In the genomic region with DNA sequence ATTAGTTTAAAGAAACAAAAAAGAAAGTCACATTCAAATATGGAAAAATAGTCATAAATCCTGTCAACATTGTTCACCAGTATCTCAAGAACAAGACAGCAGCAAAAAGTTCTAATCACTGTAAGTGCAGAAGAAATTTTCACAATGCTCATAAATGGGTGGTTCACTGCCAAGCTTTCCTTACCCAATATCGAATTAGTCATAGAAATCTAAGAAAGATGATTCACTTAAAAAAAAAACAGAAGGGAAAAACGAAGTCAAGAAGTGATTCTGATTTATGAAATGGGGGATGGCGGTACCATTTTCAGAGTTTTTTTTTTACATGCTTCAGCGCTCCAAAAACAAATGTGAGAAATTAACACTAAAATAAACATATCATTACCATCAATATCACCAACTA, we compare ENCODE assay signal across 17 cellular contexts.
DNase-seq lines count a peak whose midpoint lies in the region; ATAC-seq and TF ChIP-seq lines count a peak whose summit lies in the region.
"Had no signal": no experiment of that assay in that cellular context is flagged by ENCODE, and none has a peak within 500 bp of the region (broad histone marks: within the 10 kb centered on the region; RNA-seq: fewer than 3 reads in every experiment).

No MANE protein-coding gene starts in this region.

- H3K79me1 ChIP-seq in IMR-90 (ENCODE audit: low read depth in 1 of 2, low read length in 2 of 2) = peaks cover 5 to 14% of the 10 kb centered on the region in 2 experiments

- no peak for TF ChIP-seq RAD21 in IMR-90 (IDR thresholded peaks at IDR 0.05; ENCODE audit: low read length)

- no peak overlapping the region for H3K4me2 ChIP-seq in IMR-90 (ENCODE audit: low read depth, low read length)

- H3K9me1 ChIP-seq in IMR-90 (ENCODE audit: insufficient read depth, low read length) = no peaks in the 10 kb centered on the region

- H3K36me3 ChIP-seq in IMR-90 (ENCODE audit: control insufficient read depth, insufficient read depth, low read length) (no peaks in the 10 kb centered on the region), kidney epithelial cell (ENCODE audit: control insufficient read depth, insufficient read depth, low read length) (no peaks in the 10 kb centered on the region)

- no peak overlapping the region for H3K14ac ChIP-seq in IMR-90 (replicated peaks; ENCODE audit: low read depth, low read length)

- no peak overlapping the region for H2BK15ac ChIP-seq in IMR-90 (ENCODE audit: low read depth, low read length)

- H3K9ac ChIP-seq in IMR-90 (ENCODE audit: low read depth, low read length) = no peak overlapping the region

- H3K27me3 ChIP-seq in IMR-90 (ENCODE audit: control insufficient read depth, insufficient read depth, low read length) = no peaks in the 10 kb centered on the region
- no peaks in the 10 kb centered on the region for H3K27me3 ChIP-seq in kidney epithelial cell (ENCODE audit: control insufficient read depth, insufficient read depth, low read length)

- ATAC-seq in IMR-90 (ENCODE audit: low read depth) (no peak), GM18873 (IDR thresholded peaks at IDR 0.05; ENCODE audit: low FRiP score, unreplicated experiment) (no peak), GM21786 (IDR thresholded peaks at IDR 0.05; ENCODE audit: unreplicated experiment) (no peak)
- ATAC-seq: activated T-cell treated with anti-CD3 and anti-CD28 coated beads, Interleukin-2, amount 50 U/mL, for 4 hours; T-helper 17 cell had no signal

- H4K8ac ChIP-seq in IMR-90 (ENCODE audit: low read depth in 2 of 2, low read length in 2 of 2) = no peak overlapping the region

- no peak overlapping the region for H2AK9ac ChIP-seq in IMR-90 (replicated peaks; ENCODE audit: low read depth, low read length, poor library complexity)

- no peak overlapping the region for H3K18ac ChIP-seq in IMR-90 (ENCODE audit: low read depth, low read length)

- H2BK20ac ChIP-seq in IMR-90 (ENCODE audit: low read depth, low read length) = no peak overlapping the region

- no peak overlapping the region for H3K56ac ChIP-seq in IMR-90 (ENCODE audit: extremely low read depth, insufficient read depth, low read length)

- WGBS in IMR-90 (ENCODE audit: extremely low coverage in 2 of 2, insufficient read length in 1 of 2), 2 experiments = no CpG with 5 or more reads among the region's 4 CpGs

- TF ChIP-seq POLR2A in IMR-90 (IDR thresholded peaks at IDR 0.05; ENCODE audit: low read depth, low read length) = no peak

- no peak overlapping the region for H2BK120ac ChIP-seq in IMR-90 (ENCODE audit: low read depth, low read length)

- H2AFZ ChIP-seq in IMR-90 (replicated peaks; ENCODE audit: low read length, poor library complexity) = no peak overlapping the region

- intact Hi-C loops in IMR-90 (cut with micrococcal nuclease) = no loop called here

- H2BK5ac ChIP-seq in IMR-90 (ENCODE audit: low read depth, low read length, poor library complexity, severe bottlenecking) = no peak overlapping the region

- in situ Hi-C loops in IMR-90 (cut with MboI; ENCODE audit: low sequenced_read_pairs) = no loop called here

- H3K27ac ChIP-seq in IMR-90 (ENCODE audit: insufficient read depth, low read length) = no peak overlapping the region

- POLR2A ChIA-PET in IMR-90 (lab: Charles Lee; ENCODE audit: unreplicated experiment) = no interaction called here

- no peak overlapping the region for H2AK5ac ChIP-seq in IMR-90 (ENCODE audit: low read depth, low read length)

- TF ChIP-seq CTCF in AG09319 (IDR thresholded peaks at IDR 0.05; ENCODE audit: low read depth, low read length) (no peak), IMR-90 (conservative IDR thresholded peaks at IDR 0.05; ENCODE audit: low read depth, low read length) (no peak), cardiac fibroblast (IDR thresholded peaks at IDR 0.05; ENCODE audit: low read depth, low read length) (no peak), kidney epithelial cell (IDR thresholded peaks at IDR 0.05; ENCODE audit: insufficient read depth, low read length, poor library complexity, severe bottlenecking) (no peak)

- peaks cover 2% of the 10 kb centered on the region; the same call in 1 of the 2 replicates for H3K9me3 ChIP-seq in IMR-90 (ENCODE audit: control insufficient read depth, insufficient read depth, low read length)

- no peak overlapping the region for H3K23ac ChIP-seq in IMR-90 (ENCODE audit: low read depth, low read length)

- H3K4me3 ChIP-seq in IMR-90 (ENCODE audit: insufficient read depth, low read depth, low read length) = no peak overlapping the region
- H3K4me3 ChIP-seq in cardiac fibroblast (replicated peaks in 1 of 2; ENCODE audit: low read depth in 2 of 2, low read length in 2 of 2) = no peak overlapping the region
- no peak overlapping the region for H3K4me3 ChIP-seq in kidney epithelial cell (ENCODE audit: low read depth, low read length)

- no peak overlapping the region for H4K5ac ChIP-seq in IMR-90 (ENCODE audit: low read depth, low read length)

- CTCF ChIA-PET in IMR-90 (lab: Yijun Ruan, JAX) = no interaction called here

- no peak overlapping the region for H4K91ac ChIP-seq in IMR-90 (ENCODE audit: insufficient read depth, low read depth, low read length)

- no TSS peak for BruUV-seq in IMR-90 (replicated peaks; lab: Mats Ljungman, UMichigan)

- H3K4ac ChIP-seq in IMR-90 (ENCODE audit: low read depth, low read length) = no peak overlapping the region

- H3K4me1 ChIP-seq in IMR-90 (ENCODE audit: control insufficient read depth, insufficient read depth, low read length) = no peaks in the 10 kb centered on the region

- dilution Hi-C loops in IMR-90 (cut with HindIII; ENCODE audit: low sequenced_read_pairs, unreplicated experiment) = no loop called here

- H4K20me1 ChIP-seq in IMR-90 (ENCODE audit: insufficient read depth, low read length) = no peaks in the 10 kb centered on the region

- peak; percentile 45 for DNase-seq in AG09319 (ENCODE audit: extremely low read depth, low read depth)
- DNase-seq in IMR-90 = peak; percentile 77
- DNase-seq in cardiac fibroblast (ENCODE audit: low read depth in 2 of 2) = peak; percentile 84 to 91
- peak; percentile 16 for DNase-seq in kidney epithelial cell (ENCODE audit: low read depth)
- DNase-seq in central memory CD4-positive, alpha-beta T cell = no peak
- no peak for DNase-seq in SW480 (ENCODE audit: low spot score)
- DNase-seq: activated CD4-positive, alpha-beta T cell treated with anti-CD3 and anti-CD28 coated beads for 4 hours; activated T-cell treated with anti-CD3 and anti-CD28 coated beads, Interleukin-2, amount 50 U/mL, for 4 hours; CD4-positive, CD25-positive, alpha-beta regulatory T cell; NCI-H1694 treated with DMSO at 0.1 percent for 48 hours; NCI-H526 treated with DMSO at 0.1 percent for 48 hours; retina; RPMI8226; T-helper 17 cell; trophoblast cell had no signal

TF ChIP-seq in IMR-90, 13 proteins besides CTCF, POLR2A, EP300 and RAD21:
- TF ChIP-seq MAFK (IDR thresholded peaks at IDR 0.05; ENCODE audit: low read depth, low read length) (no peak), CEBPB (IDR thresholded peaks at IDR 0.05; ENCODE audit: low read depth, low read length) (peak; percentile 74), FOS (IDR thresholded peaks at IDR 0.05; ENCODE audit: low read depth, low read length) (0 out of 2 replicates have a peak, but pooled peaks have one; percentile 17)

Comparison
In these comparisons a context has a peak if more than half of its experiments do, and no peak if none do; other contexts are left out.
1. DNase-seq: peak in AG09319 (single experiment), IMR-90 (single experiment), cardiac fibroblast (2 of 2) and kidney epithelial cell (single experiment); none in central memory CD4-positive, alpha-beta T cell (single experiment) and SW480 (single experiment).